28 cellular contexts compared by ENCODE assay signal in the genomic region with DNA sequence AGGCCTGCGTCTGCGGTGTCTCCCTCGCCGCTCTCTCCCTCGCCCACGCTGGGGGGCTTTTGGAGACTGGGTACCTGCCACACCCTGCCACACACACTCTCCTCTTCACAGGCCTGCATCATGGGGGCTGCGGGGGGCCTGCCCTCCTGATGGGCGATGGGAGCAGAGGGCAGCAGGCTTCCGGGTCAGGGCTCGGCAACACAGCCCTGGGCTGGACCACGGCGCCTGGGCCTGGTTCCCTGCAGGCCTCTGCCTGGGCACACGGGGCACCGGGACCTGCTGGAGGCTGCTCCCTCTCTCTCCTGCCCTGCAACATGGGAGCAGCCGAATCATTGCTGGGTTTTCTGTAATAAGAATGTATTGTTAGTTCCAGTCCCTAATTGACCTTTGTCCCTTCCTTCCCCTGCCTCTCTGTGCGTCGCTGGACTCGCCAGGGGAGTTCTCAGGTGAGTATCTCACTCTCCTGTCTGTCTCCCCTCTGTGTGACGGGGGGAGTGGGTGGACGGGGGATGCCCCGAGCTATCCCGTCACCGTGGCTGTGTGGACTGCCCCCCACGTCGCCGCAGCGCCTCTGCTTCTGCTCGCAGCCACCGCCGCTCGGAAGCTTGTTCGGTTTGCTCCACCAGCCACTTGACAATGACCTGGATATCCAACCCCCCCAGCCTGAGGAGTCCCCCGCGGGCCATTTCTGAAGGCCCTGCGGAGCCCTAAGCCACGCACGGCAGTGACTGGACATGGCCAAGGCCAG. TPM values are rescaled to one million over a fixed set of nuclear protein-coding genes. Genes with fewer than 3 reads are reported as not detected.
DNase-seq lines count a peak whose midpoint lies in the region; ATAC-seq and TF ChIP-seq lines count a peak whose summit lies in the region.
"Had no signal": no experiment of that assay in that cellular context is flagged by ENCODE, and none has a peak within 500 bp of the region (broad histone marks: within the 10 kb centered on the region; RNA-seq: fewer than 3 reads in every experiment).

No MANE protein-coding gene starts in this region.

- H3K9ac ChIP-seq in colonic mucosa (ENCODE audit: low read depth in 2 of 2, low read length in 2 of 2) (peak overlapping the region; percentile 69 to 70), neuronal stem cell (ENCODE audit: low read depth, low read length, poor library complexity) (no peak overlapping the region)

- H3K27ac ChIP-seq in Peyer's patch (peak overlapping the region in 3 of 4 donors; percentile 51 to 84 (median 68)), colonic mucosa (peak overlapping the region; percentile 92), neuronal stem cell (replicated peaks; ENCODE audit: low read length) (no peak overlapping the region), tibial artery (no peak overlapping the region)
- H3K27ac ChIP-seq in CD8-positive, alpha-beta T cell (ENCODE audit: low read depth, low read length), result no peak overlapping the region
- H3K27ac ChIP-seq: brain microvascular endothelial cell, psoas muscle, sigmoid colon, upper lobe of right lung had no signal

- no peak overlapping the region for H3K4ac ChIP-seq in neuronal stem cell (ENCODE audit: low read length)

- H3K4me1 ChIP-seq in Peyer's patch (peaks cover 0 to 9% (median 3%) of the 10 kb centered on the region in 4 donors), colonic mucosa (peaks cover 5% of the 10 kb centered on the region), neuronal stem cell (ENCODE audit: control insufficient read depth in 2 of 2, insufficient read depth in 1 of 2, low read depth in 1 of 2, low read length in 2 of 2) (peaks cover 0 to under 1% of the 10 kb centered on the region in 2 donors), tibial artery (no peaks in the 10 kb centered on the region)
- H3K4me1 ChIP-seq in CD8-positive, alpha-beta T cell (ENCODE audit: insufficient read depth, low read length), result peaks cover 5% of the 10 kb centered on the region
- H3K4me1 ChIP-seq: psoas muscle, sigmoid colon, upper lobe of right lung had no signal

- H3K4me1 Mint-ChIP-seq in CD8-positive, alpha-beta T cell (ENCODE audit: low read depth), result peaks cover 6% of the 10 kb centered on the region
- H3K4me1 Mint-ChIP-seq: CD14-positive monocyte, IgD-negative memory B cell had no signal

- H3K27me3 ChIP-seq in Peyer's patch, result no peaks in the 10 kb centered on the region
- H3K27me3 ChIP-seq in colonic mucosa, result no peaks in the 10 kb centered on the region
- no peaks in the 10 kb centered on the region for H3K27me3 ChIP-seq in neuronal stem cell (ENCODE audit: control insufficient read depth in 3 of 3, insufficient read depth in 3 of 3, low read depth in 1 of 3, low read length in 3 of 3)
- H3K27me3 ChIP-seq in tibial artery, result no peaks in the 10 kb centered on the region
- no peaks in the 10 kb centered on the region for H3K27me3 ChIP-seq in CD8-positive, alpha-beta T cell (ENCODE audit: insufficient read depth, low read length)
- H3K27me3 ChIP-seq: brain microvascular endothelial cell, sigmoid colon, upper lobe of right lung had no signal

- TF ChIP-seq CTCF in Peyer's patch (IDR thresholded peaks at IDR 0.05), result no peak
- TF ChIP-seq CTCF in colonic mucosa (IDR thresholded peaks at IDR 0.05), result no peak
- no peak for TF ChIP-seq CTCF in tibial artery (IDR thresholded peaks at IDR 0.05)
- no peak for TF ChIP-seq CTCF in CD8-positive, alpha-beta T cell (IDR thresholded peaks at IDR 0.05)

- H3K4me3 ChIP-seq in Peyer's patch (peak overlapping the region in 2 of 4 donors; percentile 8 to 25), colonic mucosa (no peak overlapping the region), neuronal stem cell (ENCODE audit: low read length in 2 of 2) (peak overlapping the region in 1 of 2 donors; percentile 41), tibial artery (no peak overlapping the region)
- no peak overlapping the region for H3K4me3 ChIP-seq in CD8-positive, alpha-beta T cell (ENCODE audit: low read depth, low read length)
- H3K4me3 ChIP-seq: lung, psoas muscle, sigmoid colon, upper lobe of right lung had no signal

- intact Hi-C loops in colonic mucosa (cut with DNase I) (no loop called here), tibial artery (cut with DNase I; ENCODE audit: low total_unique reads) (no loop called here)
- intact Hi-C loops in CD8-positive, alpha-beta T cell (cut with DNase I, micrococcal nuclease), result no loop called here

- H3K4me3 Mint-ChIP-seq in CD8-positive, alpha-beta T cell, result no peak overlapping the region
- H3K4me3 Mint-ChIP-seq: activated naive CD4-positive, alpha-beta T cell treated with anti-CD3 and anti-CD28 coated beads for 36 hours; CD14-positive monocyte; IgD-negative memory B cell; natural killer cell treated with Interleukin-12 subunit alpha and Interleukin-12 subunit beta and Interleukin-15 and Interleukin-18, amount 100 ng/mL, for 72 hours had no signal

- H3K18ac ChIP-seq in neuronal stem cell (ENCODE audit: low read length), result no peak overlapping the region

- H3K9me3 ChIP-seq in Peyer's patch, result no peaks in the 10 kb centered on the region
- H3K9me3 ChIP-seq in colonic mucosa, result no peaks in the 10 kb centered on the region
- H3K9me3 ChIP-seq in neuronal stem cell (replicated peaks in 1 of 2; ENCODE audit: control insufficient read depth in 2 of 2, insufficient read depth in 1 of 2, low read depth in 1 of 2, low read length in 2 of 2), result no peaks in the 10 kb centered on the region
- H3K9me3 ChIP-seq in tibial artery, result no peaks in the 10 kb centered on the region
- no peaks in the 10 kb centered on the region for H3K9me3 ChIP-seq in CD8-positive, alpha-beta T cell (ENCODE audit: low read length)
- H3K9me3 ChIP-seq: psoas muscle, sigmoid colon, upper lobe of right lung had no signal

- H2AFZ ChIP-seq in neuronal stem cell (ENCODE audit: low read length), result no peak overlapping the region

- no peak overlapping the region for H2BK120ac ChIP-seq in neuronal stem cell (ENCODE audit: low read depth, low read length)

- peak overlapping the region; percentile 11 for H3K4me2 ChIP-seq in neuronal stem cell (ENCODE audit: insufficient read depth, low read length, poor library complexity, severe bottlenecking)

- peak overlapping the region; percentile 65 for H3K23ac ChIP-seq in neuronal stem cell (ENCODE audit: low read depth, low read length, poor library complexity)

- no peak for ATAC-seq in activated CD4-positive, CD25-positive, alpha-beta regulatory T cell treated with anti-CD3 and anti-CD28 coated beads, Interleukin-2, amount 50 U/mL, for 24 hours
- ATAC-seq in CD8-positive, alpha-beta T cell, result no peak
- ATAC-seq: psoas muscle, upper lobe of right lung had no signal

- CTCF ChIA-PET in CD8-positive, alpha-beta T cell (lab: Charles Lee), result interaction anchor here (0.6 kb wide), 1 partner anchor 266 kb away, joined by 4 read pairs; no protein-coding TSS in a partner anchor

- H3K9me3 Mint-ChIP-seq in CD8-positive, alpha-beta T cell, result no peaks in the 10 kb centered on the region
- H3K9me3 Mint-ChIP-seq: activated naive CD4-positive, alpha-beta T cell treated with anti-CD3 and anti-CD28 coated beads for 36 hours; IgD-negative memory B cell; natural killer cell treated with Interleukin-12 subunit alpha and Interleukin-12 subunit beta and Interleukin-15 and Interleukin-18, amount 100 ng/mL, for 72 hours had no signal

- H3K36me3 ChIP-seq in Peyer's patch (peaks cover 0 to 47% (median 0%) of the 10 kb centered on the region in 3 donors), colonic mucosa (no peaks in the 10 kb centered on the region), neuronal stem cell (replicated peaks in 1 of 2; ENCODE audit: control insufficient read depth in 2 of 2, insufficient read depth in 2 of 2, low read length in 2 of 2) (peaks cover 18 to 62% of the 10 kb centered on the region in 2 donors), tibial artery (peaks cover 41 to 81% (median 60%) of the 10 kb centered on the region in 3 donors)
- H3K36me3 ChIP-seq in CD8-positive, alpha-beta T cell (ENCODE audit: insufficient read depth, low read length), result peaks cover 13% of the 10 kb centered on the region

- no peaks in the 10 kb centered on the region for H3K79me1 ChIP-seq in neuronal stem cell (ENCODE audit: low read depth, low read length)

- peaks cover 51% of the 10 kb centered on the region for H3K36me3 Mint-ChIP-seq in CD8-positive, alpha-beta T cell
- H3K36me3 Mint-ChIP-seq: natural killer cell treated with Interleukin-12 subunit alpha and Interleukin-12 subunit beta and Interleukin-15 and Interleukin-18, amount 100 ng/mL, for 72 hours had no signal

- H4K8ac ChIP-seq in neuronal stem cell (ENCODE audit: low read depth, low read length), result no peak overlapping the region

- H2BK15ac ChIP-seq in neuronal stem cell (ENCODE audit: low read length), result no peak overlapping the region

- no CpG with 5 or more reads among the region's 37 CpGs for WGBS in neuronal stem cell (ENCODE audit: extremely low coverage in 2 of 2, insufficient read length in 2 of 2, insufficient replicate concordance in 1 of 2), 2 donors

- H3K14ac ChIP-seq in neuronal stem cell (ENCODE audit: low read length), result peak overlapping the region; percentile 21

- peak overlapping the region; percentile 66 for H2BK5ac ChIP-seq in neuronal stem cell (ENCODE audit: low read length)

- H2BK12ac ChIP-seq in neuronal stem cell (ENCODE audit: low read length), result peak overlapping the region; percentile 22

- POLR2A ChIA-PET in CD8-positive, alpha-beta T cell (lab: Charles Lee), result no interaction called here

- peak; percentile 14 for DNase-seq in activated CD4-positive, CD25-positive, alpha-beta regulatory T cell treated with anti-CD3 and anti-CD28 coated beads, Interleukin-2, amount 50 U/mL, for 72 hours
- DNase-seq in Peyer's patch (peak in 1 of 3 donors; percentile 70), colonic mucosa (peak; percentile 73), neuronal stem cell (ENCODE audit: low spot score) (no peak), DMS79 (lab: John Stamatoyannopoulos, UW) (no peak), tibial artery (no peak)
- no peak for DNase-seq in CD8-positive, alpha-beta T cell
- DNase-seq: 8988T; activated naive CD4-positive, alpha-beta T cell treated with anti-CD3 and anti-CD28 coated beads for 36 hours; activated T-cell treated with anti-CD3 and anti-CD28 coated beads, Interleukin-2, amount 50 U/mL, for 48 hours; amygdala; brain microvascular endothelial cell; Calu3; DMS79 treated with DMSO at 0.1 percent for 48 hours; GF-D8; HCEC 1CT; NCI-H1092; NCI-H1694; NCI-H446 treated with DMSO at 0.1 percent for 48 hours; psoas muscle; sigmoid colon; stimulated activated CD4-positive, alpha-beta T cell treated with anti-CD3 and anti-CD28 coated beads, Interleukin-4, amount 100 ng/mL, for 4 hours; upper lobe of right lung had no signal

- H3K27me3 Mint-ChIP-seq in CD8-positive, alpha-beta T cell (ENCODE audit: low read depth), result no peaks in the 10 kb centered on the region
- H3K27me3 Mint-ChIP-seq: IgD-negative memory B cell; natural killer cell treated with Interleukin-12 subunit alpha and Interleukin-12 subunit beta and Interleukin-15 and Interleukin-18, amount 100 ng/mL, for 72 hours had no signal

- no peak overlapping the region for H3K27ac Mint-ChIP-seq in CD8-positive, alpha-beta T cell
- H3K27ac Mint-ChIP-seq: activated naive CD4-positive, alpha-beta T cell treated with anti-CD3 and anti-CD28 coated beads for 36 hours; natural killer cell treated with Interleukin-12 subunit alpha and Interleukin-12 subunit beta and Interleukin-15 and Interleukin-18, amount 100 ng/mL, for 72 hours had no signal

- H2AK5ac ChIP-seq in neuronal stem cell (ENCODE audit: low read depth, low read length), result no peak overlapping the region

- TF ChIP-seq POLR2A in Peyer's patch (IDR thresholded peaks at IDR 0.05), result peak; percentile 7 to 24

- H4K91ac ChIP-seq in neuronal stem cell (ENCODE audit: low read depth, low read length, poor library complexity), result no peak overlapping the region

RNA-seq across cellular contexts. Expression of gene NME3, which starts 13.5 kb away (rescaled TPM):
- total RNA-seq in Peyer's patch (100 to 1,000 TPM in 3 of 4 donors, 10 to 100 TPM in 1; 69.3 to 150 (median 126) TPM), colonic mucosa (10 to 100 TPM; 61.3 to 79.7 TPM)
- polyA plus RNA-seq in neuronal stem cell (2013, experiment 1 of 2), result 38.5 TPM
- 35.4 TPM for polyA plus RNA-seq in neuronal stem cell (2013, experiment 2 of 2)
- 10 to 100 TPM; 40.3 to 43.2 TPM for total RNA-seq in CD8-positive, alpha-beta T cell

RNA-seq across cellular contexts. Expression of gene EME2, which starts 14.7 kb away (rescaled TPM):
- 10 to 100 TPM; 54.6 to 99.9 (median 67.0) TPM for total RNA-seq in Peyer's patch
- 10 to 100 TPM; 16.7 to 30.6 TPM for total RNA-seq in colonic mucosa
- 3.6 TPM for polyA plus RNA-seq in neuronal stem cell (2013, experiment 1 of 2)
- 3.3 TPM for polyA plus RNA-seq in neuronal stem cell (2013, experiment 2 of 2)
- total RNA-seq in CD8-positive, alpha-beta T cell, result 10 to 100 TPM; 27.5 to 31.7 TPM

RNA-seq across cellular contexts. Expression of gene MRPS34, which starts 15.0 kb away (rescaled TPM):
- total RNA-seq in Peyer's patch (100 to 1,000 TPM in 1 of 4 donors, 10 to 100 TPM in 3; 67.6 to 114 (median 82.3) TPM), colonic mucosa (100 to 1,000 TPM; 106 to 227 TPM)
- polyA plus RNA-seq in neuronal stem cell (2013, experiment 1 of 2), result 108 TPM
- polyA plus RNA-seq in neuronal stem cell (2013, experiment 2 of 2), result 110 TPM
- 10 to 100 TPM; 18.9 to 21.4 TPM for total RNA-seq in CD8-positive, alpha-beta T cell

RNA-seq across cellular contexts. Expression of gene SPSB3, which starts 24.5 kb away (rescaled TPM):
- total RNA-seq in Peyer's patch (100 to 1,000 TPM in 2 of 4 donors, 10 to 100 TPM in 2; 76.4 to 148 (median 102) TPM), colonic mucosa (10 to 100 TPM; 32.7 to 35.9 TPM)
- 25.2 TPM for polyA plus RNA-seq in neuronal stem cell (2013, experiment 1 of 2)
- polyA plus RNA-seq in neuronal stem cell (2013, experiment 2 of 2), result 23.3 TPM
- 10 to 100 TPM; 70.3 to 72.3 TPM for total RNA-seq in CD8-positive, alpha-beta T cell

RNA-seq across cellular contexts. Expression of gene NUBP2, which starts 24.9 kb away (rescaled TPM):
- total RNA-seq in Peyer's patch (10 to 100 TPM; 47.1 to 99.9 (median 59.3) TPM), colonic mucosa (10 to 100 TPM; 30.0 to 72.8 TPM)
- polyA plus RNA-seq in neuronal stem cell (2013, experiment 1 of 2), result 52.2 TPM
- 50.6 TPM for polyA plus RNA-seq in neuronal stem cell (2013, experiment 2 of 2)
- total RNA-seq in CD8-positive, alpha-beta T cell, result 10 to 100 TPM; 33.1 to 39.2 TPM

Comparison
In these comparisons a context has a peak if more than half of its experiments do, and no peak if none do; other contexts are left out.
1. DNase-seq: peak in activated CD4-positive, CD25-positive, alpha-beta regulatory T cell treated with anti-CD3 and anti-CD28 coated beads, Interleukin-2, amount 50 U/mL, for 72 hours (single experiment) and colonic mucosa (single experiment); none in neuronal stem cell (single experiment), DMS79 (single experiment), tibial artery (0 of 2) and CD8-positive, alpha-beta T cell (0 of 7).
2. H3K27ac ChIP-seq: peak in Peyer's patch (3 of 4) and colonic mucosa (single experiment); none in neuronal stem cell (single experiment), tibial artery (0 of 2) and CD8-positive, alpha-beta T cell (single experiment).